22 cellular contexts compared by ENCODE assay signal in the genomic region with DNA sequence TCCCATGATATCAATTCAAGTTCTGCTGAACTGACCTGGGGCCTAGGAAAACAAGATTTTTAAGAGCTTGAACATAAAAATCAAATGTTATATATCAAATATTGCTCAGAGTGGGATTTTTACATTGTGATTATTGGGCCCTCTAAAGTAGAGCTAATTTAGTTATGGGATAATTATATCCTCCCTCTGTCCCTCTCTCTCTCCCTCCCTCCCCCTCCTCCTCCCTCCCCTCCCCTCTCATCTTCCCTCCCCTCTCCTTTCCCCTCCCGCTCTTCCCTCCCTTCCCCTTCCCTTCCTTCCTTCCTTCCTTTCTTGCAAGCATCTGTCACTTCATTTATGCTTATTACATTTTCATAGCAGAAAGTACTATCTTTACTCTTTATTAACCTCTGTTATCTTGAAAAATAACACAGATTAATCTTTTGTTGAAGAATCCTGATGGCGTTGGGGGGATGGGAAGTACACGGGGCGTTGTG. TPM values are rescaled to one million over a fixed set of nuclear protein-coding genes. Genes with fewer than 3 reads are reported as not detected.
"Had no signal": no experiment of that assay in that cellular context is flagged by ENCODE, and none has a peak within 500 bp of the region (broad histone marks: within the 10 kb centered on the region; RNA-seq: fewer than 3 reads in every experiment).

No MANE protein-coding gene starts in this region.

- H3K9me3 ChIP-seq: mucosa of descending colon, upper lobe of right lung had no signal

- H3K27ac Mint-ChIP-seq: activated naive CD4-positive, alpha-beta T cell treated with anti-CD3 and anti-CD28 coated beads, Interleukin-2, amount 50 U/mL, for 72 hours; activated T-cell treated with anti-CD3 and anti-CD28 coated beads, Interleukin-2, amount 50 U/mL, for 24 hours; activated T-helper 17 cell treated with anti-CD3 and anti-CD28 coated beads, Interleukin-2, amount 50 U/mL, for 72 hours; dendritic cell treated with granulocyte-macrophage colony-stimulating factor and Interleukin-4, amounts not matched to agents 40 ng/mL and 50 ng/mL, for 4 days; WTC11 had no signal

- H3K36me3 ChIP-seq: upper lobe of right lung had no signal

- H3K36me3 Mint-ChIP-seq: activated naive CD4-positive, alpha-beta T cell treated with anti-CD3 and anti-CD28 coated beads, Interleukin-2, amount 50 U/mL, for 72 hours; WTC11 had no signal

- H3K9me3 Mint-ChIP-seq: activated naive CD4-positive, alpha-beta T cell treated with anti-CD3 and anti-CD28 coated beads, Interleukin-2, amount 50 U/mL, for 72 hours; activated T-cell treated with anti-CD3 and anti-CD28 coated beads, Interleukin-2, amount 50 U/mL, for 24 hours; activated T-helper 17 cell treated with anti-CD3 and anti-CD28 coated beads, Interleukin-2, amount 50 U/mL, for 72 hours; WTC11 had no signal

- H3K4me3 ChIP-seq: mucosa of descending colon, upper lobe of right lung had no signal

- H3K4me1 ChIP-seq: foreskin keratinocyte had no signal

- DNase-seq: activated CD4-positive, alpha-beta T cell treated with anti-CD3 and anti-CD28 coated beads, Interleukin-2, amount 50 U/mL, for 4 hours; activated CD8-positive, alpha-beta memory T cell treated with anti-CD3 and anti-CD28 coated beads for 24 hours; activated CD8-positive, alpha-beta memory T cell treated with anti-CD3 and anti-CD28 coated beads, Interleukin-2, amount 50 U/mL, for 4 hours; activated T-cell treated with anti-CD3 and anti-CD28 coated beads, Interleukin-2, amount 50 U/mL, for 24 hours; aorta; effector CD4-positive, alpha-beta T cell; erythroblast; mesenchymal stem cell; stimulated activated CD4-positive, alpha-beta T cell treated with anti-CD3 and anti-CD28 coated beads, Interleukin-4, amount 100 ng/mL, for 24 hours; stimulated activated naive CD8-positive, alpha-beta T cell treated with anti-CD3 and anti-CD28 coated beads, Interleukin-15, Interleukin-2, amounts not matched to agents 100 U/mL and 50 U/mL, for 24 hours; T-helper 9 cell; upper lobe of right lung had no signal

- ATAC-seq: activated naive CD4-positive, alpha-beta T cell treated with anti-CD3 and anti-CD28 coated beads, Interleukin-2, amount 50 U/mL, for 72 hours; activated T-helper 17 cell treated with anti-CD3 and anti-CD28 coated beads, Interleukin-2, amount 50 U/mL, for 72 hours; mucosa of descending colon; stimulated activated naive CD8-positive, alpha-beta T cell treated with anti-CD3 and anti-CD28 coated beads, Interleukin-15, Interleukin-2, amounts not matched to agents 100 U/mL and 50 U/mL, for 24 hours; upper lobe of right lung; WTC11 had no signal

- H3K4me1 Mint-ChIP-seq: activated T-helper 17 cell treated with anti-CD3 and anti-CD28 coated beads, Interleukin-2, amount 50 U/mL, for 72 hours had no signal

- H3K4me3 Mint-ChIP-seq: activated T-cell treated with anti-CD3 and anti-CD28 coated beads, Interleukin-2, amount 50 U/mL, for 24 hours; activated T-helper 17 cell treated with anti-CD3 and anti-CD28 coated beads, Interleukin-2, amount 50 U/mL, for 72 hours; brain; dendritic cell treated with granulocyte-macrophage colony-stimulating factor and Interleukin-4, amounts not matched to agents 40 ng/mL and 50 ng/mL, for 4 days; WTC11 had no signal

- H3K27ac ChIP-seq: foreskin keratinocyte, upper lobe of right lung had no signal

- H3K27me3 ChIP-seq: upper lobe of right lung had no signal

RNA-seq across cellular contexts. Expression of gene KIF25, which starts 32.8 kb away (rescaled TPM):
- total RNA-seq: activated naive CD4-positive, alpha-beta T cell treated with anti-CD3 and anti-CD28 coated beads, Interleukin-2, amount 50 U/mL, for 72 hours; foreskin keratinocyte; liver; T-helper 1 cell treated with Interleukin-12 subunit alpha and Interleukin-12 subunit beta and Interleukin-4 antibody, amounts not matched to agents 30 ng/mL and 1 ng/mL, for 36 hours had no signal
- polyA plus RNA-seq: foreskin keratinocyte, neural cell had no signal

RNA-seq across cellular contexts. Expression of gene FRMD1, which starts 48.8 kb away (rescaled TPM):
- total RNA-seq: activated naive CD4-positive, alpha-beta T cell treated with anti-CD3 and anti-CD28 coated beads, Interleukin-2, amount 50 U/mL, for 72 hours; activated T-helper 17 cell treated with anti-CD3 and anti-CD28 coated beads, Interleukin-2, amount 50 U/mL, for 72 hours; foreskin keratinocyte; T-helper 1 cell treated with Interleukin-12 subunit alpha and Interleukin-12 subunit beta and Interleukin-4 antibody, amounts not matched to agents 30 ng/mL and 1 ng/mL, for 36 hours had no signal
- polyA plus RNA-seq: foreskin keratinocyte, neural cell had no signal
